Comparison of ENCODE assay signal across 8 cellular contexts in the genomic region with DNA sequence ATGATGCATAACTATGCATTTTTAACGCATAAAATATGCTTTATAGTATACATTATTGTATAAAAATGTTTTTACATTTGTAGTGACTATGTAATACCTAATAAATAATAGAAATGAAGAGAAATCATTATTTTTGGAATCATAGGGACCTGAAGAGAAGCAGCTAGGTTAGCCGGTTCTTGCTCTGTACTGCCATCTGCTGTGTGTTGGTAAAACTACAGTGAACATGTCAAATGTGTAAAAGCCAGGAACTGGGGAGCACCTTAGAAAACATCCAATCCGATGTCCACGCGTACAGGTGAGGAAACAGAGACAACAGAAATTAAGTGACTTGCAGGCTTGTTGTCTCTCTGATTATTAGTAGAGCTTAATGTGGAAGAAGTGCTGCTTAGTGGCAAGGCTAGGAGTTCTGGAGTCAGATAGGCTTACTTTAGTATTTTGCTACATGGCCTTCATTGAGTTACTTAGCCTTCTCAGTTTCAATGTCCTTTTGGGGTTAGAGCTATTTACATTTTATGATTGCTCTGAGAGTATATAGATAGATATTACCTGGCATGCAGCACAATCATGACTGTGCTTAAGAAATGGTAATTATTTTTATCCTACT.
DNase-seq lines count a peak whose midpoint lies in the region; ATAC-seq, FAIRE-seq and TF ChIP-seq lines count a peak whose summit lies in the region.

No MANE protein-coding gene starts in this region.

- no peaks in the 10 kb centered on the region for H3F3A ChIP-seq in PC-3 (ENCODE audit: low read length, unreplicated experiment)

- no peak overlapping the region for H3K27ac ChIP-seq in PC-3 (ENCODE audit: low read length)
- H3K27ac ChIP-seq in GM12878 (ENCODE audit: control insufficient read depth, insufficient read depth) = no peak overlapping the region
- H3K27ac ChIP-seq in kidney (ENCODE audit: low read depth in 2 of 2, low read length in 2 of 2) = no peak overlapping the region

- 0 out of 2 replicates have a peak, but pooled peaks cover 5% of the 10 kb centered on the region for H3K9me3 ChIP-seq in PC-3 (ENCODE audit: low read length)
- H3K9me3 ChIP-seq in GM12878 (replicated peaks; ENCODE audit: control insufficient read depth, insufficient read depth, low read length) = no peaks in the 10 kb centered on the region
- peaks cover 2 to 5% of the 10 kb centered on the region in 2 donors for H3K9me3 ChIP-seq in kidney (ENCODE audit: control insufficient read depth in 1 of 2, low read length in 2 of 2)

- no peak overlapping the region for H3K4me3 ChIP-seq in PC-3 (ENCODE audit: low read length)
- H3K4me3 ChIP-seq in GM12878 = no peak overlapping the region
- no peak overlapping the region for H3K4me3 ChIP-seq in kidney (ENCODE audit: low read length in 2 of 2)

- intact Hi-C loops in PC-3 (cut with micrococcal nuclease) = no loop called here
- intact Hi-C loops in GM12878 (cut with micrococcal nuclease; ENCODE audit: unreplicated experiment) = loop anchor here (5.0 to 10.0 kb wide), 2 partner anchors 54 to 296 kb away; no protein-coding TSS in a partner anchor
- intact Hi-C loops in kidney (cut with DNase I) = no loop called here

- peaks cover 0 to 13% of the 10 kb centered on the region in 2 donors for H3K27me3 Mint-ChIP-seq in stimulated activated naive B cell treated with anti-CD40 and anti-IgM and Interleukin-4, amounts not matched to agents 10 μg/mL and 1 μg/mL and 100 μg/mL, for 72 hours

- SMC1A ChIA-PET in GM12878 (lab: Charles Lee; ENCODE audit: uncharacterized antibody, unreplicated experiment) = interaction anchor here (0.6 to 1.3 kb wide), 9 partner anchors 9 to 297 kb away, joined by 3 to 8 read pairs (median 3); no protein-coding TSS in a partner anchor

- RAD21 ChIA-PET in GM12878 (lab: Charles Lee; ENCODE audit: unreplicated experiment) = interaction anchor here (1.0 kb wide), 2 partner anchors 297 to 990 kb away, joined by 3 read pairs; no protein-coding TSS in a partner anchor

- WGBS in GM12878 (ENCODE audit: insufficient coverage, insufficient replicate concordance, low lambda C conversion rate, missing lambda C conversion rate) = 2% methylated on average over 5 of the region's 5 CpGs

- no peaks in the 10 kb centered on the region for H3K27me3 ChIP-seq in PC-3 (ENCODE audit: low read length)
- H3K27me3 ChIP-seq in GM12878 (replicated peaks in 1 of 2; ENCODE audit: control insufficient read depth in 2 of 2, insufficient read depth in 2 of 2, low read length in 1 of 2) = no peaks in the 10 kb centered on the region

- H2AFZ ChIP-seq in PC-3 (ENCODE audit: low read length) = no peak overlapping the region
- no peak overlapping the region for H2AFZ ChIP-seq in GM12878 (ENCODE audit: control insufficient read depth, low read depth, low read length)

- no TSS peak for BruUV-seq in PC-3 (replicated peaks; lab: Mats Ljungman, UMichigan)
- no TSS peak for BruUV-seq in GM12878 (replicated peaks; lab: Mats Ljungman, UMichigan)

- TF ChIP-seq EP300 in GM12878 (IDR thresholded peaks at IDR 0.05; ENCODE audit: borderline replicate concordance in 1 of 2, control insufficient read depth in 1 of 2, low read depth in 2 of 2, low read length in 2 of 2) = no peak

- CTCF ChIA-PET in PC-3 (lab: Charles Lee) = no interaction called here
- CTCF ChIA-PET in GM12878 (lab: Yijun Ruan, JAX) = interaction anchor here (0.6 to 1.8 kb wide), 13 partner anchors 9 to 483 kb away, joined by 3 to 9 read pairs (median 5); no protein-coding TSS in a partner anchor

- in situ Hi-C loops in GM12878 (cut with MboI) = no loop called here

- no peaks in the 10 kb centered on the region for H3K79me2 ChIP-seq in PC-3 (ENCODE audit: low read length)
- no peaks in the 10 kb centered on the region for H3K79me2 ChIP-seq in GM12878 (ENCODE audit: control insufficient read depth, insufficient read depth, low read length)

- H4K20me1 ChIP-seq in PC-3 (ENCODE audit: low read length) (no peaks in the 10 kb centered on the region), GM12878 (ENCODE audit: control insufficient read depth, insufficient read depth) (no peaks in the 10 kb centered on the region)

- FAIRE-seq in GM12878 (lab: Jason Lieb, UNC) (peak; percentile 64), kidney (lab: Jason Lieb, UNC) (peak; percentile 90)

- H3K4me2 ChIP-seq in PC-3 (ENCODE audit: low read length) (no peak overlapping the region), GM12878 (ENCODE audit: control insufficient read depth, insufficient read depth) (no peak overlapping the region)

- no peaks in the 10 kb centered on the region for H3K9me2 ChIP-seq in PC-3 (replicated peaks; ENCODE audit: low read length)

- no peaks in the 10 kb centered on the region for H3K36me3 ChIP-seq in PC-3 (ENCODE audit: low read depth, low read length)
- no peaks in the 10 kb centered on the region for H3K36me3 ChIP-seq in GM12878 (ENCODE audit: control insufficient read depth in 2 of 2, insufficient read depth in 2 of 2, low read length in 1 of 2)
- H3K36me3 ChIP-seq in kidney (ENCODE audit: control insufficient read depth in 1 of 2, insufficient read depth in 2 of 2, low read length in 2 of 2) = no peaks in the 10 kb centered on the region

- DNase-seq in DMS114 treated with DMSO at 0.1 percent for 48 hours (lab: John Stamatoyannopoulos, UW; ENCODE audit: unreplicated experiment) (peak; percentile 46), HT-29 (ENCODE audit: low spot score) (peak; percentile 94), PC-3 (peak; percentile 62), GM12878 (ENCODE audit: low read depth, low spot score) (peak; percentile 25), kidney (no peak)
- peak; percentile 1 for DNase-seq in stimulated activated naive B cell treated with anti-CD40 and anti-IgM and Interleukin-4, amounts not matched to agents 10 μg/mL and 1 μg/mL and 100 μg/mL, for 72 hours

- H3K4me3 Mint-ChIP-seq in stimulated activated naive B cell treated with anti-CD40 and anti-IgM and Interleukin-4, amounts not matched to agents 10 μg/mL and 1 μg/mL and 100 μg/mL, for 72 hours = no peak overlapping the region

- TF ChIP-seq RAD21 in GM12878 (IDR thresholded peaks at IDR 0.05; ENCODE audit: insufficient read depth, low read depth, low read length) = peak; percentile 41

- H3K9me3 Mint-ChIP-seq in stimulated activated naive B cell treated with anti-CD40 and anti-IgM and Interleukin-4, amounts not matched to agents 10 μg/mL and 1 μg/mL and 100 μg/mL, for 72 hours = peaks cover 9 to 10% of the 10 kb centered on the region in 2 donors

- H3K36me3 Mint-ChIP-seq in stimulated activated naive B cell treated with anti-CD40 and anti-IgM and Interleukin-4, amounts not matched to agents 10 μg/mL and 1 μg/mL and 100 μg/mL, for 72 hours = no peaks in the 10 kb centered on the region

- no peak overlapping the region for H3K27ac Mint-ChIP-seq in stimulated activated naive B cell treated with anti-CD40 and anti-IgM and Interleukin-4, amounts not matched to agents 10 μg/mL and 1 μg/mL and 100 μg/mL, for 72 hours

- TF ChIP-seq CTCF in PC-3 (conservative IDR thresholded peaks at IDR 0.05; ENCODE audit: low read depth, low read length) = peak; percentile 69
- TF ChIP-seq CTCF in GM12878 (IDR thresholded peaks at IDR 0.05 in 2 of 3, conservative IDR thresholded peaks at IDR 0.05 in 1 of 3; ENCODE audit: control insufficient read depth in 2 of 3, extremely low read depth in 1 of 3, insufficient read depth in 1 of 3, low read depth in 3 of 3, low read length in 3 of 3) = peak; percentile 54 to 72 (median 69)
- TF ChIP-seq CTCF in kidney (IDR thresholded peaks at IDR 0.05; ENCODE audit: borderline replicate concordance, extremely low read depth, insufficient read depth) = peak; percentile 57

- ATAC-seq in GM19395 (IDR thresholded peaks at IDR 0.05; ENCODE audit: unreplicated experiment) (peak; percentile 70), PC-3 (0 out of 2 replicates have a peak, but pooled peaks have one; percentile 33), GM12878 (peak; percentile 84), HG02981 (IDR thresholded peaks at IDR 0.05; ENCODE audit: unreplicated experiment) (no peak)
- peak; percentile 51 to 56 for ATAC-seq in stimulated activated naive B cell treated with anti-CD40 and anti-IgM and Interleukin-4, amounts not matched to agents 10 μg/mL and 1 μg/mL and 100 μg/mL, for 72 hours (replicated peaks)

- no peaks in the 10 kb centered on the region for H3K4me1 Mint-ChIP-seq in stimulated activated naive B cell treated with anti-CD40 and anti-IgM and Interleukin-4, amounts not matched to agents 10 μg/mL and 1 μg/mL and 100 μg/mL, for 72 hours

- POLR2A ChIA-PET in PC-3 (lab: Charles Lee; ENCODE audit: unreplicated experiment) (no interaction called here), GM12878 (lab: Charles Lee) (no interaction called here)

- no peak overlapping the region for H3K9ac ChIP-seq in PC-3 (ENCODE audit: low read length)
- no peak overlapping the region for H3K9ac ChIP-seq in GM12878 (ENCODE audit: control insufficient read depth, insufficient read depth, low read length)
- H3K9ac ChIP-seq in kidney (ENCODE audit: low read length in 2 of 2) = no peak overlapping the region

- no peak for TF ChIP-seq POLR2A in GM12878 (IDR thresholded peaks at IDR 0.05; ENCODE audit: low read depth, low read length)

- H3K4me1 ChIP-seq in PC-3 (ENCODE audit: insufficient read depth, low read length) (no peaks in the 10 kb centered on the region), GM12878 (ENCODE audit: control insufficient read depth, insufficient read depth, low read length) (no peaks in the 10 kb centered on the region), kidney (ENCODE audit: control insufficient read depth in 1 of 2, insufficient read depth in 1 of 2, low read depth in 1 of 2, low read length in 2 of 2) (no peaks in the 10 kb centered on the region)

TF ChIP-seq in GM12878, 131 proteins besides CTCF, POLR2A, EP300 and RAD21:
- TF ChIP-seq SMC3 (IDR thresholded peaks at IDR 0.05; ENCODE audit: borderline replicate concordance, low read length) (peak; percentile 33; the same call in 1 of the 2 replicates), ZNF217 (IDR thresholded peaks at IDR 0.05) (no peak)
